Comparison of ENCODE assay signal across 12 cellular contexts in the genomic region with DNA sequence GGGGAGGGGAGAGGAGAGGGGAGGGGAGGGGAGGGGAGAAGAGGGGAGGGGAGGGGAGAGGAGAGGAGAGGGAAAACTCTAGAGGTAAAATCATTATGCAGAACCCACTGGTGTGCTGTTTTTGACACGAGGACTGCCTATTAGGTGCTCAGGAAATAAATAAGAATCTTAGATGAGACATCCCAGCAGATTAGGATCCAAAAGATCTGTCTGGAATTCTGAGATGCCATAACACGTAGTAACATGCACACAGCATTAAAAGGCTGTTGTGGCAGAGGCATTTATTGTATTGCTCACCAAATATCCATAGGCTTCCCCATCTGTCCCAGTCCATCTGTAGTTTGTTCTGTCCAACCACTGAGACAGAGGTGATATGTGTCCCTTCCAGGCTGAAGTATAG. TPM values are rescaled to one million over a fixed set of nuclear protein-coding genes. Genes with fewer than 3 reads are reported as not detected.
DNase-seq lines count a peak whose midpoint lies in the region; ATAC-seq, FAIRE-seq and TF ChIP-seq lines count a peak whose summit lies in the region.
"Had no signal": no experiment of that assay in that cellular context is flagged by ENCODE, and none has a peak within 500 bp of the region (broad histone marks: within the 10 kb centered on the region; RNA-seq: fewer than 3 reads in every experiment).

No MANE protein-coding gene starts in this region.

- H3K27me3 Mint-ChIP-seq in activated CD4-positive, alpha-beta T cell treated with anti-CD3 and anti-CD28 coated beads for 36 hours, result no peaks in the 10 kb centered on the region
- H3K27me3 Mint-ChIP-seq in astrocyte (ENCODE audit: low read depth, unreplicated experiment) (no peaks in the 10 kb centered on the region), memory B cell (no peaks in the 10 kb centered on the region)

- no peaks in the 10 kb centered on the region for H3K36me3 ChIP-seq in astrocyte (ENCODE audit: insufficient read depth, low read length)
- H3K36me3 ChIP-seq: MG63 had no signal

- H3K27me3 ChIP-seq in astrocyte (ENCODE audit: insufficient read depth, low read length), result no peaks in the 10 kb centered on the region
- H3K27me3 ChIP-seq: MG63 had no signal

- POLR2A ChIA-PET in activated CD4-positive, alpha-beta T cell treated with anti-CD3 and anti-CD28 coated beads for 36 hours (lab: Charles Lee), result interaction anchor here (0.8 kb wide), 1 partner anchor 33 kb away, joined by 4 read pairs; no protein-coding TSS in a partner anchor

- peak overlapping the region; percentile 25 for H3K27ac Mint-ChIP-seq in activated CD4-positive, alpha-beta T cell treated with anti-CD3 and anti-CD28 coated beads for 36 hours
- no peak overlapping the region for H3K27ac Mint-ChIP-seq in astrocyte (ENCODE audit: unreplicated experiment)
- H3K27ac Mint-ChIP-seq in memory B cell, result peak overlapping the region; percentile 88

- no peak overlapping the region for H2AFZ ChIP-seq in astrocyte (ENCODE audit: low read depth, low read length)

- CTCF ChIA-PET in activated CD4-positive, alpha-beta T cell treated with anti-CD3 and anti-CD28 coated beads for 36 hours (lab: Charles Lee), result interaction anchor here (0.6 to 1.0 kb wide), 2 partner anchors 10 to 85 kb away, joined by 3 to 4 read pairs; no protein-coding TSS in a partner anchor

- peak overlapping the region; percentile 70 for H3K27ac ChIP-seq in astrocyte (ENCODE audit: low read depth, low read length)
- H3K27ac ChIP-seq in temporal lobe (ENCODE audit: low read depth, low read length), result peak overlapping the region; percentile 76

- DNase-seq in activated CD4-positive, alpha-beta T cell treated with anti-CD3 and anti-CD28 coated beads for 36 hours, result no peak
- DNase-seq in activated CD4-positive, alpha-beta T cell treated with anti-CD3 and anti-CD28 coated beads for 4 hours, result no peak
- DNase-seq in astrocyte (ENCODE audit: low read depth) (no peak), memory B cell (ENCODE audit: low spot score in 2 of 2) (no peak), GM19240 (ENCODE audit: insufficient read length, low spot score) (no peak), iPS-NIHi11 (ENCODE audit: low spot score) (no peak)
- DNase-seq: activated CD8-positive, alpha-beta memory T cell treated with anti-CD3 and anti-CD28 coated beads, Interleukin-2, amount 50 U/mL, for 4 hours; mesendoderm; MG63 had no signal

- no peak overlapping the region for H3K4me3 Mint-ChIP-seq in activated CD4-positive, alpha-beta T cell treated with anti-CD3 and anti-CD28 coated beads for 36 hours
- H3K4me3 Mint-ChIP-seq in astrocyte (ENCODE audit: unreplicated experiment) (no peak overlapping the region), memory B cell (no peak overlapping the region)

- no peaks in the 10 kb centered on the region for H4K20me1 ChIP-seq in astrocyte (ENCODE audit: insufficient read depth, low read length)

- peaks cover 22% of the 10 kb centered on the region for H3K4me1 Mint-ChIP-seq in activated CD4-positive, alpha-beta T cell treated with anti-CD3 and anti-CD28 coated beads for 36 hours
- H3K4me1 Mint-ChIP-seq in astrocyte (ENCODE audit: low read depth, unreplicated experiment) (peaks cover 25% of the 10 kb centered on the region), memory B cell (peaks cover 9% of the 10 kb centered on the region)

- intact Hi-C loops in activated CD4-positive, alpha-beta T cell treated with anti-CD3 and anti-CD28 coated beads for 36 hours (cut with DNase I, micrococcal nuclease), result no loop called here

- H3K36me3 Mint-ChIP-seq in activated CD4-positive, alpha-beta T cell treated with anti-CD3 and anti-CD28 coated beads for 36 hours (ENCODE audit: low read depth), result peaks cover 14% of the 10 kb centered on the region
- H3K36me3 Mint-ChIP-seq in astrocyte (ENCODE audit: low read depth, unreplicated experiment) (peaks cover 2% of the 10 kb centered on the region), memory B cell (no peaks in the 10 kb centered on the region)

- peak overlapping the region; percentile 24 for H3K9ac ChIP-seq in astrocyte (ENCODE audit: low read length)

- no peak for TF ChIP-seq CTCF in astrocyte (IDR thresholded peaks at IDR 0.05; ENCODE audit: insufficient read depth, low read depth, low read length)

- peak; percentile 80 for FAIRE-seq in astrocyte (lab: Jason Lieb, UNC)
- FAIRE-seq: D721Med had no signal

- ATAC-seq in activated CD4-positive, alpha-beta T cell treated with anti-CD3 and anti-CD28 coated beads for 36 hours, result no peak
- ATAC-seq in memory B cell (ENCODE audit: low read depth), result no peak
- no peak for ATAC-seq in HG02798 (IDR thresholded peaks at IDR 0.05; ENCODE audit: poor library complexity, unreplicated experiment)

- H3K9me3 Mint-ChIP-seq in activated CD4-positive, alpha-beta T cell treated with anti-CD3 and anti-CD28 coated beads for 36 hours (ENCODE audit: low read depth), result no peaks in the 10 kb centered on the region
- no peaks in the 10 kb centered on the region for H3K9me3 Mint-ChIP-seq in astrocyte (ENCODE audit: unreplicated experiment)
- H3K9me3 Mint-ChIP-seq in memory B cell, result no peaks in the 10 kb centered on the region

- H3K4me1 ChIP-seq in astrocyte (ENCODE audit: insufficient read depth, low read length), result peaks cover 30% of the 10 kb centered on the region

- peak overlapping the region; percentile 73 for H3K4me2 ChIP-seq in astrocyte (ENCODE audit: low read length)

- no peaks in the 10 kb centered on the region for H3K9me3 ChIP-seq in astrocyte (ENCODE audit: insufficient read depth, low read depth, low read length)
- H3K9me3 ChIP-seq: MG63 had no signal

- peak overlapping the region; percentile 7 for H3K4me3 ChIP-seq in astrocyte (ENCODE audit: insufficient read depth, low read depth, low read length)
- H3K4me3 ChIP-seq: MG63 had no signal

- no peaks in the 10 kb centered on the region for H3K79me2 ChIP-seq in astrocyte (ENCODE audit: insufficient read depth, low read length)

RNA-seq across cellular contexts. Expression of a gene that starts 40.8 kb away (rescaled TPM):
- total RNA-seq in activated CD4-positive, alpha-beta T cell treated with anti-CD3 and anti-CD28 coated beads for 36 hours, result 10 to 100 TPM; 94.4 to 99.3 TPM
- total RNA-seq in astrocyte, result 57.4 and 62.5 TPM in 2 replicates
- 217 TPM for total RNA-seq in temporal lobe
